In genomic region chr16:28880955-28881354, GRCh38 we compare ENCODE assay signal across 13 cellular contexts. TPM values are rescaled to one million over a fixed set of nuclear protein-coding genes. Genes with fewer than 3 reads are reported as not detected.
DNase-seq lines count a peak whose midpoint lies in the region; ATAC-seq, FAIRE-seq and TF ChIP-seq lines count a peak whose summit lies in the region.
"Had no signal": no experiment of that assay in that cellular context is flagged by ENCODE, and none has a peak within 500 bp of the region (broad histone marks: within the 10 kb centered on the region; RNA-seq: fewer than 3 reads in every experiment).

No MANE protein-coding gene starts in this region.

- H3K4me3 ChIP-seq in CD8-positive, alpha-beta memory T cell (ENCODE audit: low read length): no peak overlapping the region
- H3K4me3 ChIP-seq in HUES48 (ENCODE audit: low read depth, low read length) (peak overlapping the region; percentile 93; the same call in 1 of the 2 replicates), astrocyte (ENCODE audit: insufficient read depth, low read depth, low read length) (no peak overlapping the region)

- no peaks in the 10 kb centered on the region for H3K27me3 ChIP-seq in CD8-positive, alpha-beta memory T cell (ENCODE audit: insufficient read depth, low read length, poor library complexity, severe bottlenecking)
- H3K27me3 ChIP-seq in HUES48 (ENCODE audit: control insufficient read depth, insufficient read depth, low read length) (peaks cover 7% of the 10 kb centered on the region), astrocyte (ENCODE audit: insufficient read depth, low read length) (no peaks in the 10 kb centered on the region)
- H3K27me3 ChIP-seq: MG63 had no signal

- DNase-seq in CD8-positive, alpha-beta memory T cell: no peak
- DNase-seq in astrocyte (ENCODE audit: low read depth): no peak
- DNase-seq in nephron progenitor cell: no peak
- no peak for DNase-seq in inferior parietal cortex (ENCODE audit: extremely low spot score)
- no peak for DNase-seq in stimulated activated CD4-positive, alpha-beta T cell treated with anti-CD3 and anti-CD28 coated beads, Interleukin-2, amount 100 ng/mL, for 48 hours
- DNase-seq: activated CD4-positive, alpha-beta T cell treated with anti-CD3 and anti-CD28 coated beads, Interleukin-2, amount 50 U/mL, for 4 hours; dorsolateral prefrontal cortex had no signal

- H3K27me3 Mint-ChIP-seq in CD8-positive, alpha-beta memory T cell: peaks cover 0 to 2% of the 10 kb centered on the region in 2 donors
- H3K27me3 Mint-ChIP-seq in astrocyte (ENCODE audit: low read depth, unreplicated experiment) (peaks cover 13% of the 10 kb centered on the region), nephron progenitor cell (ENCODE audit: low read depth, poor library complexity) (peaks cover 12% of the 10 kb centered on the region)

- peak overlapping the region in 3 of 8 donors; percentile 63 to 86 (median 79) for H3K27ac Mint-ChIP-seq in CD8-positive, alpha-beta memory T cell
- H3K27ac Mint-ChIP-seq in astrocyte (ENCODE audit: unreplicated experiment) (peak overlapping the region; percentile 34), nephron progenitor cell (peak overlapping the region; percentile 76)

- CTCF ChIA-PET in CD8-positive, alpha-beta memory T cell (lab: Charles Lee): no interaction called here

- no peaks in the 10 kb centered on the region for H3K9me3 ChIP-seq in CD8-positive, alpha-beta memory T cell (ENCODE audit: low read length)
- H3K9me3 ChIP-seq in HUES48 (ENCODE audit: control insufficient read depth, insufficient read depth, low read length): no peaks in the 10 kb centered on the region
- no peaks in the 10 kb centered on the region for H3K9me3 ChIP-seq in astrocyte (ENCODE audit: insufficient read depth, low read depth, low read length)
- H3K9me3 ChIP-seq: MG63, tibial nerve had no signal

- H3K4me1 Mint-ChIP-seq in CD8-positive, alpha-beta memory T cell: peaks cover 12 to 18% (median 14%) of the 10 kb centered on the region in 3 donors
- peaks cover 2% of the 10 kb centered on the region for H3K4me1 Mint-ChIP-seq in astrocyte (ENCODE audit: low read depth, unreplicated experiment)
- peaks cover 88% of the 10 kb centered on the region for H3K4me1 Mint-ChIP-seq in nephron progenitor cell

- H3K9ac ChIP-seq in HUES48 (ENCODE audit: low read depth, low read length): no peak overlapping the region
- H3K9ac ChIP-seq in astrocyte (ENCODE audit: low read length): no peak overlapping the region

- ATAC-seq in HG03045 (IDR thresholded peaks at IDR 0.05; ENCODE audit: unreplicated experiment): no peak

- no peaks in the 10 kb centered on the region for H3K36me3 ChIP-seq in CD8-positive, alpha-beta memory T cell (ENCODE audit: insufficient read depth, low read length)
- H3K36me3 ChIP-seq in HUES48 (ENCODE audit: control insufficient read depth, insufficient read depth, low read length): no peaks in the 10 kb centered on the region
- H3K36me3 ChIP-seq in astrocyte (ENCODE audit: insufficient read depth, low read length): no peaks in the 10 kb centered on the region
- H3K36me3 ChIP-seq: MG63 had no signal

- H4K20me1 ChIP-seq in astrocyte (ENCODE audit: insufficient read depth, low read length): no peaks in the 10 kb centered on the region

- H3K4me2 ChIP-seq in astrocyte (ENCODE audit: low read length): no peak overlapping the region

- no peak overlapping the region for H2AFZ ChIP-seq in astrocyte (ENCODE audit: low read depth, low read length)

- H3K9me3 Mint-ChIP-seq in CD8-positive, alpha-beta memory T cell: no peaks in the 10 kb centered on the region
- no peaks in the 10 kb centered on the region for H3K9me3 Mint-ChIP-seq in astrocyte (ENCODE audit: unreplicated experiment)
- no peaks in the 10 kb centered on the region for H3K9me3 Mint-ChIP-seq in nephron progenitor cell

- no peak for TF ChIP-seq CTCF in astrocyte (IDR thresholded peaks at IDR 0.05; ENCODE audit: insufficient read depth, low read depth, low read length)
- TF ChIP-seq CTCF in nephron progenitor cell (IDR thresholded peaks at IDR 0.05): no peak

- no peaks in the 10 kb centered on the region for H3K79me2 ChIP-seq in astrocyte (ENCODE audit: insufficient read depth, low read length)

- no peak overlapping the region for H3K27ac ChIP-seq in CD8-positive, alpha-beta memory T cell (ENCODE audit: low read depth, low read length)
- H3K27ac ChIP-seq in HUES48 (ENCODE audit: low read depth, low read length): no peak overlapping the region
- no peak overlapping the region for H3K27ac ChIP-seq in astrocyte (ENCODE audit: low read depth, low read length)
- H3K27ac ChIP-seq: skin epidermis, tibial nerve had no signal

- peaks cover 14% of the 10 kb centered on the region for H3K4me1 ChIP-seq in CD8-positive, alpha-beta memory T cell (ENCODE audit: insufficient read depth, low read length)
- H3K4me1 ChIP-seq in HUES48 (ENCODE audit: control insufficient read depth, insufficient read depth, low read length): peaks cover 23% of the 10 kb centered on the region
- H3K4me1 ChIP-seq in astrocyte (ENCODE audit: insufficient read depth, low read length): peaks cover 13% of the 10 kb centered on the region

- H3K36me3 Mint-ChIP-seq in CD8-positive, alpha-beta memory T cell: peaks cover 0 to 2% (median 0%) of the 10 kb centered on the region in 3 donors
- H3K36me3 Mint-ChIP-seq in astrocyte (ENCODE audit: low read depth, unreplicated experiment) (peaks cover 5% of the 10 kb centered on the region), nephron progenitor cell (ENCODE audit: low read depth) (no peaks in the 10 kb centered on the region)

- POLR2A ChIA-PET in CD8-positive, alpha-beta memory T cell (lab: Charles Lee): no interaction called here

- no peak for FAIRE-seq in astrocyte (lab: Jason Lieb, UNC)

- H3K4me3 Mint-ChIP-seq in CD8-positive, alpha-beta memory T cell: peak overlapping the region; percentile 61 to 87 (median 71)
- H3K4me3 Mint-ChIP-seq in astrocyte (ENCODE audit: unreplicated experiment) (peak overlapping the region; percentile 73), nephron progenitor cell (peak overlapping the region; percentile 89)

RNA-seq across cellular contexts. Expression of gene ATP2A1, which starts 2.7 kb away (rescaled TPM):
- 1 to 10 TPM; 1.9 to 2.1 TPM for total RNA-seq in CD8-positive, alpha-beta memory T cell
- polyA plus RNA-seq in CD8-positive, alpha-beta memory T cell: not detected
- 1.0 and 2.0 TPM in 2 replicates for total RNA-seq in astrocyte

RNA-seq across cellular contexts. Expression of gene SH2B1, which starts 17.3 kb away (rescaled TPM):
- total RNA-seq in CD8-positive, alpha-beta memory T cell: 10 to 100 TPM; 39.6 to 44.7 TPM
- 3.5 TPM for polyA plus RNA-seq in CD8-positive, alpha-beta memory T cell
- total RNA-seq in astrocyte: 27.6 and 34.2 TPM in 2 replicates

RNA-seq across cellular contexts. Expression of gene TUFM, which starts 34.8 kb away (rescaled TPM):
- total RNA-seq in CD8-positive, alpha-beta memory T cell: 100 to 1,000 TPM; 320 to 347 TPM
- 146 TPM for polyA plus RNA-seq in CD8-positive, alpha-beta memory T cell
- total RNA-seq in astrocyte: 136 and 147 TPM in 2 replicates

RNA-seq across cellular contexts. Expression of gene RABEP2, which starts 44.1 kb away (rescaled TPM):
- total RNA-seq in CD8-positive, alpha-beta memory T cell: 10 to 100 TPM; 20.8 to 21.7 TPM
- 6.6 TPM for polyA plus RNA-seq in CD8-positive, alpha-beta memory T cell
- 18.6 and 19.4 TPM in 2 replicates for total RNA-seq in astrocyte

RNA-seq across cellular contexts. Expression of gene CD19, which starts 50.8 kb away (rescaled TPM):
- not detected for total RNA-seq in CD8-positive, alpha-beta memory T cell
- polyA plus RNA-seq in CD8-positive, alpha-beta memory T cell: not detected
- total RNA-seq in astrocyte: not detected in 2 replicates
- total RNA-seq: kidney epithelial cell had no signal
